In genomic region chr11:113675003-113675471, GRCh38 we compare ENCODE assay signal across 9 cellular contexts. TPM values are rescaled to one million over a fixed set of nuclear protein-coding genes. Genes with fewer than 3 reads are reported as not detected.
DNase-seq lines count a peak whose midpoint lies in the region; ATAC-seq and TF ChIP-seq lines count a peak whose summit lies in the region.
"Had no signal": no experiment of that assay in that cellular context is flagged by ENCODE, and none has a peak within 500 bp of the region (broad histone marks: within the 10 kb centered on the region; RNA-seq: fewer than 3 reads in every experiment).

No MANE protein-coding gene starts in this region.

- in situ Hi-C loops in brain microvascular endothelial cell (cut with HindIII; ENCODE audit: low pct_ligation_motif_present, low sequenced_read_pairs), result no loop called here

- no peaks in the 10 kb centered on the region for H3K4me1 Mint-ChIP-seq in activated naive CD4-positive, alpha-beta T cell treated with anti-CD3 and anti-CD28 coated beads for 36 hours (ENCODE audit: low read depth)

- ATAC-seq in GM19397 (IDR thresholded peaks at IDR 0.05; ENCODE audit: unreplicated experiment) (peak; percentile 80), HG03378 (IDR thresholded peaks at IDR 0.05; ENCODE audit: unreplicated experiment) (peak; percentile 93)

- H3K4me3 ChIP-seq in brain microvascular endothelial cell (ENCODE audit: low read depth, low read length), result no peak overlapping the region

- H3K36me3 ChIP-seq in brain microvascular endothelial cell (replicated peaks), result no peaks in the 10 kb centered on the region

- no peaks in the 10 kb centered on the region for H3K9me3 Mint-ChIP-seq in activated naive CD4-positive, alpha-beta T cell treated with anti-CD3 and anti-CD28 coated beads for 36 hours

- no peaks in the 10 kb centered on the region for H3K27me3 ChIP-seq in brain microvascular endothelial cell (replicated peaks)

- CTCF ChIA-PET in activated naive CD4-positive, alpha-beta T cell treated with anti-CD3 and anti-CD28 coated beads for 36 hours (lab: Charles Lee), result no interaction called here

- H3K36me3 Mint-ChIP-seq in activated naive CD4-positive, alpha-beta T cell treated with anti-CD3 and anti-CD28 coated beads for 36 hours (ENCODE audit: low read depth), result no peaks in the 10 kb centered on the region
- H3K36me3 Mint-ChIP-seq: brain had no signal

- no peak overlapping the region for H3K27ac Mint-ChIP-seq in activated naive CD4-positive, alpha-beta T cell treated with anti-CD3 and anti-CD28 coated beads for 36 hours

- DNase-seq in AG08396 (ENCODE audit: low spot score) (peak; percentile 72), brain microvascular endothelial cell (peak; percentile 93), SKM-1 treated with dmso at 0.1 percent for 144 hours (lab: John Stamatoyannopoulos, UW; ENCODE audit: unreplicated experiment) (no peak), NCI-H2107 treated with DMSO at 0.1 percent for 48 hours (lab: John Stamatoyannopoulos, UW; ENCODE audit: unreplicated experiment) (no peak), NCI-H774 (lab: John Stamatoyannopoulos, UW) (no peak)
- DNase-seq in activated naive CD4-positive, alpha-beta T cell treated with anti-CD3 and anti-CD28 coated beads for 36 hours, result no peak

- intact Hi-C loops in activated naive CD4-positive, alpha-beta T cell treated with anti-CD3 and anti-CD28 coated beads for 36 hours (cut with micrococcal nuclease), result no loop called here

- peaks cover 7% of the 10 kb centered on the region for H3K27me3 Mint-ChIP-seq in activated naive CD4-positive, alpha-beta T cell treated with anti-CD3 and anti-CD28 coated beads for 36 hours (ENCODE audit: low read depth)

- no peak overlapping the region for H3K4me3 Mint-ChIP-seq in activated naive CD4-positive, alpha-beta T cell treated with anti-CD3 and anti-CD28 coated beads for 36 hours

- peak overlapping the region; percentile 30 for H3K27ac ChIP-seq in brain microvascular endothelial cell

- TF ChIP-seq CTCF in brain microvascular endothelial cell (IDR thresholded peaks at IDR 0.05; ENCODE audit: low read depth, low read length, missing control alignments), result no peak

RNA-seq across cellular contexts. Expression of gene TMPRSS5, which starts 31.1 kb away (rescaled TPM):
- total RNA-seq in activated naive CD4-positive, alpha-beta T cell treated with anti-CD3 and anti-CD28 coated beads for 36 hours, result 1 to 10 TPM; 1.1 to 1.2 TPM

Comparison
In these comparisons a context has a peak if more than half of its experiments do, and no peak if none do; other contexts are left out.
1. DNase-seq: peak in AG08396 (single experiment) and brain microvascular endothelial cell (single experiment); none in SKM-1 treated with dmso at 0.1 percent for 144 hours (single experiment), NCI-H2107 treated with DMSO at 0.1 percent for 48 hours (single experiment), activated naive CD4-positive, alpha-beta T cell treated with anti-CD3 and anti-CD28 coated beads for 36 hours (single experiment) and NCI-H774 (single experiment).